ENCODE assay signal across 9 cellular contexts in genomic region chr14:76926521-76927251, GRCh38.
DNase-seq lines count a peak whose midpoint lies in the region; ATAC-seq lines count a peak whose summit lies in the region.
"Had no signal": no experiment of that assay in that cellular context is flagged by ENCODE, and none has a peak within 500 bp of the region (broad histone marks: within the 10 kb centered on the region; RNA-seq: fewer than 3 reads in every experiment).

No MANE protein-coding gene starts in this region.

- no peaks in the 10 kb centered on the region for H3K27me3 Mint-ChIP-seq in activated CD8-positive, alpha-beta T cell treated with anti-CD3 and anti-CD28 coated beads, Interleukin-2, amount 10 ng/mL, durations not matched to agents 7 days and 5 days (ENCODE audit: low read depth)

- H3K9me3 Mint-ChIP-seq in activated CD8-positive, alpha-beta T cell treated with anti-CD3 and anti-CD28 coated beads, Interleukin-2, amount 10 ng/mL, durations not matched to agents 7 days and 5 days (ENCODE audit: insufficient read depth), result no peaks in the 10 kb centered on the region

- POLR2A ChIA-PET in activated CD8-positive, alpha-beta T cell treated with anti-CD3 and anti-CD28 coated beads, Interleukin-2, amount 10 ng/mL, durations not matched to agents 7 days and 5 days (lab: Charles Lee), result interaction anchor here (0.6 to 0.8 kb wide), 2 partner anchors 19 to 113 kb away, joined by 3 read pairs; no protein-coding TSS in a partner anchor

- peak; percentile 76 for ATAC-seq in activated CD8-positive, alpha-beta T cell treated with anti-CD3 and anti-CD28 coated beads, Interleukin-2, amount 10 ng/mL, durations not matched to agents 7 days and 5 days
- ATAC-seq in HG02973 (IDR thresholded peaks at IDR 0.05; ENCODE audit: unreplicated experiment), result no peak

- H3K4me3 Mint-ChIP-seq in activated CD8-positive, alpha-beta T cell treated with anti-CD3 and anti-CD28 coated beads, Interleukin-2, amount 10 ng/mL, durations not matched to agents 7 days and 5 days, result peak overlapping the region; percentile 66

- peak overlapping the region; percentile 91 for H3K27ac Mint-ChIP-seq in activated CD8-positive, alpha-beta T cell treated with anti-CD3 and anti-CD28 coated beads, Interleukin-2, amount 10 ng/mL, durations not matched to agents 7 days and 5 days

- CTCF ChIA-PET in activated CD8-positive, alpha-beta T cell treated with anti-CD3 and anti-CD28 coated beads, Interleukin-2, amount 10 ng/mL, durations not matched to agents 7 days and 5 days (lab: Charles Lee), result interaction anchor here (1.4 kb wide), 1 partner anchor 144 kb away, joined by 3 read pairs; no protein-coding TSS in a partner anchor

- H3K9me3 ChIP-seq in KOPT-K1 (ENCODE audit: insufficient read depth, low read length, poor library complexity, severe bottlenecking), result no peaks in the 10 kb centered on the region

- H3K27ac ChIP-seq in KOPT-K1 (ENCODE audit: low read depth, low read length, poor library complexity, severe bottlenecking), result peak overlapping the region; percentile 87
- H3K27ac ChIP-seq: 22Rv1 had no signal

- DNase-seq in DMS53 (lab: John Stamatoyannopoulos, UW) (peak; percentile 73), DMS53 treated with DMSO at 0.1 percent for 48 hours (lab: John Stamatoyannopoulos, UW; ENCODE audit: unreplicated experiment) (no peak), fibroblast of the conjunctiva (ENCODE audit: low read depth) (peak; percentile 72), GOT3 (lab: John Stamatoyannopoulos, UW) (no peak)
- DNase-seq in activated CD8-positive, alpha-beta T cell treated with anti-CD3 and anti-CD28 coated beads, Interleukin-2, amount 10 ng/mL, durations not matched to agents 7 days and 5 days, result peak; percentile 87
- peak; percentile 25 to 32 for DNase-seq in stimulated activated CD4-positive, alpha-beta T cell treated with anti-CD3 and anti-CD28 coated beads, Interleukin-12 subunit alpha, Interleukin-12 subunit beta, amount 100 ng/mL, for 24 hours (ENCODE audit: low read depth in 2 of 2)

- no peaks in the 10 kb centered on the region for H3K36me3 ChIP-seq in KOPT-K1 (ENCODE audit: insufficient read depth, low read length)

- no peaks in the 10 kb centered on the region for H3K36me3 Mint-ChIP-seq in activated CD8-positive, alpha-beta T cell treated with anti-CD3 and anti-CD28 coated beads, Interleukin-2, amount 10 ng/mL, durations not matched to agents 7 days and 5 days (ENCODE audit: low read depth)

- peaks cover 92% of the 10 kb centered on the region for H3K4me1 Mint-ChIP-seq in activated CD8-positive, alpha-beta T cell treated with anti-CD3 and anti-CD28 coated beads, Interleukin-2, amount 10 ng/mL, durations not matched to agents 7 days and 5 days (ENCODE audit: low read depth)

Comparison
In these comparisons a context has a peak if more than half of its experiments do, and no peak if none do; other contexts are left out.
1. DNase-seq: peak in DMS53 (single experiment), activated CD8-positive, alpha-beta T cell treated with anti-CD3 and anti-CD28 coated beads, Interleukin-2, amount 10 ng/mL, durations not matched to agents 7 days and 5 days (single experiment), fibroblast of the conjunctiva (single experiment) and stimulated activated CD4-positive, alpha-beta T cell treated with anti-CD3 and anti-CD28 coated beads, Interleukin-12 subunit alpha, Interleukin-12 subunit beta, amount 100 ng/mL, for 24 hours (2 of 2); none in DMS53 treated with DMSO at 0.1 percent for 48 hours (single experiment) and GOT3 (single experiment).